Comparison of ENCODE assay signal across 8 cellular contexts in genomic region chr3:99747915-99748314, GRCh38.
DNase-seq lines count a peak whose midpoint lies in the region; ATAC-seq and TF ChIP-seq lines count a peak whose summit lies in the region.

No MANE protein-coding gene starts in this region.

- peak; percentile 75 for TF ChIP-seq CTCF in HFFc6 (IDR thresholded peaks at IDR 0.05)

- CTCF ChIA-PET in activated CD4-positive, alpha-beta memory T cell treated with anti-CD3 and anti-CD28 coated beads for 36 hours (lab: Charles Lee) = no interaction called here

- H3K4me3 Mint-ChIP-seq in HFFc6 = peak overlapping the region; percentile 32
- no peak overlapping the region for H3K4me3 Mint-ChIP-seq in activated CD4-positive, alpha-beta memory T cell treated with anti-CD3 and anti-CD28 coated beads for 36 hours

- H3K36me3 Mint-ChIP-seq in HFFc6 (ENCODE audit: low read depth) = 0 out of 2 replicates have a peak, but pooled peaks cover 4% of the 10 kb centered on the region
- H3K36me3 Mint-ChIP-seq in activated CD4-positive, alpha-beta memory T cell treated with anti-CD3 and anti-CD28 coated beads for 36 hours = no peaks in the 10 kb centered on the region

- DNase-seq in AG08395 (ENCODE audit: low spot score) (peak; percentile 29), HFFc6 (peak; percentile 62), amniotic epithelial cell (ENCODE audit: low read depth) (peak; percentile 26), left kidney (ENCODE audit: low read depth, low spot score) (peak; percentile 51), putamen (ENCODE audit: low spot score) (no peak)
- no peak for DNase-seq in activated CD4-positive, alpha-beta memory T cell treated with anti-CD3 and anti-CD28 coated beads for 36 hours

- no peaks in the 10 kb centered on the region for H3K9me3 Mint-ChIP-seq in HFFc6
- H3K9me3 Mint-ChIP-seq in activated CD4-positive, alpha-beta memory T cell treated with anti-CD3 and anti-CD28 coated beads for 36 hours = no peaks in the 10 kb centered on the region

- H3K27me3 Mint-ChIP-seq in HFFc6 (ENCODE audit: insufficient read depth) = no peaks in the 10 kb centered on the region
- H3K27me3 Mint-ChIP-seq in activated CD4-positive, alpha-beta memory T cell treated with anti-CD3 and anti-CD28 coated beads for 36 hours = peaks cover 3% of the 10 kb centered on the region

- intact Hi-C loops in activated CD4-positive, alpha-beta memory T cell treated with anti-CD3 and anti-CD28 coated beads for 36 hours (cut with micrococcal nuclease) = no loop called here

- ATAC-seq in GM21619 (IDR thresholded peaks at IDR 0.05; ENCODE audit: unreplicated experiment) = no peak
- ATAC-seq in GM18511 (IDR thresholded peaks at IDR 0.05; ENCODE audit: unreplicated experiment) = no peak

- peaks cover 37% of the 10 kb centered on the region for H3K4me1 Mint-ChIP-seq in HFFc6 (ENCODE audit: low read depth)
- no peaks in the 10 kb centered on the region for H3K4me1 Mint-ChIP-seq in activated CD4-positive, alpha-beta memory T cell treated with anti-CD3 and anti-CD28 coated beads for 36 hours (ENCODE audit: low read depth)

- POLR2A ChIA-PET in activated CD4-positive, alpha-beta memory T cell treated with anti-CD3 and anti-CD28 coated beads for 36 hours (lab: Charles Lee) = no interaction called here

- H3K27ac Mint-ChIP-seq in HFFc6 = peak overlapping the region; percentile 31
- no peak overlapping the region for H3K27ac Mint-ChIP-seq in activated CD4-positive, alpha-beta memory T cell treated with anti-CD3 and anti-CD28 coated beads for 36 hours

Comparison
In these comparisons a context has a peak if more than half of its experiments do, and no peak if none do; other contexts are left out.
1. DNase-seq: peak in AG08395 (single experiment), HFFc6 (single experiment), amniotic epithelial cell (single experiment) and left kidney (single experiment); none in putamen (single experiment) and activated CD4-positive, alpha-beta memory T cell treated with anti-CD3 and anti-CD28 coated beads for 36 hours (single experiment).